In genomic region chr3:196666001-196666867, GRCh38 we compare ENCODE assay signal across 1 cellular context.
TF ChIP-seq lines count a peak whose summit lies in the region.

No MANE protein-coding gene starts in this region.

TF ChIP-seq in HepG2, 621 proteins besides CTCF, POLR2A, EP300 and RAD21 (continued from another document and continues in another):
- peak; percentile 74 for TF ChIP-seq ARID5B (CRISPR knock-in tag; IDR thresholded peaks at IDR 0.05)
- no peak for TF ChIP-seq KAT7 (CRISPR knock-in tag; IDR thresholded peaks at IDR 0.05; ENCODE audit: borderline replicate concordance)
- TF ChIP-seq IRF2 (CRISPR knock-in tag; IDR thresholded peaks at IDR 0.05): no peak
- no peak for TF ChIP-seq ZNF720 (CRISPR knock-in tag; IDR thresholded peaks at IDR 0.05)
- no peak for TF ChIP-seq MBNL3 (CRISPR knock-in tag; conservative IDR thresholded peaks at IDR 0.05)
- no peak for TF ChIP-seq ZNF747 (CRISPR knock-in tag; IDR thresholded peaks at IDR 0.05; ENCODE audit: borderline replicate concordance)
- no peak for TF ChIP-seq ZNF83 (CRISPR knock-in tag; IDR thresholded peaks at IDR 0.05; ENCODE audit: borderline replicate concordance)
- TF ChIP-seq FOXJ3 (CRISPR knock-in tag; IDR thresholded peaks at IDR 0.05; ENCODE audit: borderline replicate concordance): no peak
- TF ChIP-seq CREB3 (CRISPR knock-in tag; IDR thresholded peaks at IDR 0.05): no peak
- peak; percentile 23 for TF ChIP-seq JARID2 (CRISPR knock-in tag; IDR thresholded peaks at IDR 0.05; ENCODE audit: insufficient replicate concordance)
- TF ChIP-seq ZBTB3 (CRISPR knock-in tag; IDR thresholded peaks at IDR 0.05; ENCODE audit: borderline replicate concordance, low read depth): no peak
- no peak for TF ChIP-seq ZNF891 (CRISPR knock-in tag; IDR thresholded peaks at IDR 0.05)
- no peak for TF ChIP-seq ADNP (CRISPR knock-in tag; IDR thresholded peaks at IDR 0.05)
- TF ChIP-seq ZNF430 (CRISPR knock-in tag; IDR thresholded peaks at IDR 0.05): no peak
- no peak for TF ChIP-seq CCDC6 (CRISPR knock-in tag; IDR thresholded peaks at IDR 0.05)
- TF ChIP-seq ZNF260 (CRISPR knock-in tag; IDR thresholded peaks at IDR 0.05; ENCODE audit: borderline replicate concordance, low read depth): no peak
- no peak for TF ChIP-seq POLR2G (IDR thresholded peaks at IDR 0.05; ENCODE audit: low read depth, low read length)
- no peak for TF ChIP-seq ZNF644 (CRISPR knock-in tag; IDR thresholded peaks at IDR 0.05; ENCODE audit: low read depth)
- no peak for TF ChIP-seq KAT8 (CRISPR knock-in tag; IDR thresholded peaks at IDR 0.05)
- no peak for TF ChIP-seq HES4 (CRISPR knock-in tag; IDR thresholded peaks at IDR 0.05; ENCODE audit: borderline replicate concordance)
- TF ChIP-seq ZNF572 (CRISPR knock-in tag; IDR thresholded peaks at IDR 0.05): no peak
- TF ChIP-seq SMC3 (IDR thresholded peaks at IDR 0.05; ENCODE audit: low read length): no peak
- TF ChIP-seq ZNF737 (CRISPR knock-in tag; IDR thresholded peaks at IDR 0.05; ENCODE audit: borderline replicate concordance): no peak
- TF ChIP-seq ATF2 (CRISPR knock-in tag; IDR thresholded peaks at IDR 0.05): 0 out of 2 replicates have a peak, but pooled peaks have one; percentile 32
- no peak for TF ChIP-seq ZNF660 (CRISPR knock-in tag; IDR thresholded peaks at IDR 0.05; ENCODE audit: borderline replicate concordance, low read depth)
- 0 out of 2 replicates have a peak, but pooled peaks have one; percentile 33 for TF ChIP-seq MIER2 (CRISPR knock-in tag; IDR thresholded peaks at IDR 0.05)
- TF ChIP-seq THAP8 (CRISPR knock-in tag; IDR thresholded peaks at IDR 0.05; ENCODE audit: borderline replicate concordance): no peak
- TF ChIP-seq TBL1XR1 (IDR thresholded peaks at IDR 0.05; ENCODE audit: borderline replicate concordance, low read length, partially characterized antibody): no peak
- no peak for TF ChIP-seq NFE2L1 (CRISPR knock-in tag; IDR thresholded peaks at IDR 0.05; ENCODE audit: borderline replicate concordance)
- no peak; the same call in 1 of the 2 replicates for TF ChIP-seq ZNF687 (CRISPR knock-in tag; IDR thresholded peaks at IDR 0.05)
- 0 out of 2 replicates have a peak, but pooled peaks have one; percentile 29 for TF ChIP-seq ZNF598 (CRISPR knock-in tag; IDR thresholded peaks at IDR 0.05; ENCODE audit: borderline replicate concordance)
- TF ChIP-seq ZNF350 (CRISPR knock-in tag; IDR thresholded peaks at IDR 0.05; ENCODE audit: borderline replicate concordance, low read depth): no peak
- TF ChIP-seq GLI4 (CRISPR knock-in tag; IDR thresholded peaks at IDR 0.05; ENCODE audit: borderline replicate concordance): no peak
- no peak for TF ChIP-seq ZBED4 (CRISPR knock-in tag; IDR thresholded peaks at IDR 0.05; ENCODE audit: borderline replicate concordance)
- no peak for TF ChIP-seq ZNF460 (CRISPR knock-in tag; IDR thresholded peaks at IDR 0.05; ENCODE audit: borderline replicate concordance)
- no peak for TF ChIP-seq FOXP4 (CRISPR knock-in tag; IDR thresholded peaks at IDR 0.05)
- 0 out of 2 replicates have a peak, but pooled peaks have one; percentile 25 for TF ChIP-seq DMAP1 (CRISPR knock-in tag; IDR thresholded peaks at IDR 0.05)
- no peak for TF ChIP-seq ZNF639 (CRISPR knock-in tag; conservative IDR thresholded peaks at IDR 0.05)
- no peak for TF ChIP-seq ZNF335 (CRISPR knock-in tag; IDR thresholded peaks at IDR 0.05)
- TF ChIP-seq PHF5A (CRISPR knock-in tag; IDR thresholded peaks at IDR 0.05; ENCODE audit: low read depth, unreplicated experiment): no peak
- no peak for TF ChIP-seq TMF1 (CRISPR knock-in tag; IDR thresholded peaks at IDR 0.05; ENCODE audit: low read depth)
- no peak for TF ChIP-seq XBP1 (CRISPR knock-in tag; IDR thresholded peaks at IDR 0.05)
- no peak for TF ChIP-seq HNF1B (CRISPR knock-in tag; IDR thresholded peaks at IDR 0.05)
- no peak for TF ChIP-seq SMAD9 (CRISPR knock-in tag; IDR thresholded peaks at IDR 0.05)
- no peak for TF ChIP-seq ZNF724P (CRISPR knock-in tag; IDR thresholded peaks at IDR 0.05; ENCODE audit: borderline replicate concordance)
